Comparison of ENCODE assay signal across 8 cellular contexts in genomic region chr2:200383380-200384110, GRCh38.
A peak's percentile ranks its signal among the peaks of the same experiment; 100 is the strongest.
DNase-seq lines count a peak whose midpoint lies in the region; ATAC-seq and TF ChIP-seq lines count a peak whose summit lies in the region.

No MANE protein-coding gene starts in this region.

- H3K9me2 ChIP-seq in OCI-LY7 (ENCODE audit: insufficient read depth, low read length) = no peaks in the 10 kb centered on the region

- peaks cover 10% of the 10 kb centered on the region for H3K4me1 ChIP-seq in OCI-LY7 (ENCODE audit: insufficient read depth, low read length, poor library complexity, severe bottlenecking)

- peak overlapping the region in 9 of 10 donors; percentile 0 to 97 (median 43) for H3K27ac Mint-ChIP-seq in naive thymus-derived CD8-positive, alpha-beta T cell

- intact Hi-C loops in OCI-LY7 (cut with micrococcal nuclease; ENCODE audit: unreplicated experiment) = loop anchor here (5.0 kb wide), 1 partner anchor 84 kb away; no protein-coding TSS in a partner anchor

- H3K27ac ChIP-seq in OCI-LY7 (ENCODE audit: low read depth, low read length, poor library complexity, severe bottlenecking) = no peak overlapping the region

- H3K4me3 Mint-ChIP-seq in naive thymus-derived CD8-positive, alpha-beta T cell = peak overlapping the region; percentile 1 to 81 (median 58)

- no peaks in the 10 kb centered on the region for H3K27me3 Mint-ChIP-seq in naive thymus-derived CD8-positive, alpha-beta T cell

- TF ChIP-seq CTCF in OCI-LY7 (conservative IDR thresholded peaks at IDR 0.05; ENCODE audit: low read length) = no peak

- no peaks in the 10 kb centered on the region for H3K9me3 ChIP-seq in OCI-LY7 (ENCODE audit: low read length)

- peaks cover 8 to 22% (median 13%) of the 10 kb centered on the region in 4 donors for H3K4me1 Mint-ChIP-seq in naive thymus-derived CD8-positive, alpha-beta T cell

- BruUV-seq in OCI-LY7 (replicated peaks; lab: Mats Ljungman, UMichigan) = no TSS peak

- H3K36me3 Mint-ChIP-seq in naive thymus-derived CD8-positive, alpha-beta T cell = no peaks in the 10 kb centered on the region

- no peak for DNase-seq in activated CD4-positive, CD25-positive, alpha-beta regulatory T cell treated with anti-CD3 and anti-CD28 coated beads, Interleukin-2, amount 50 U/mL, for 72 hours
- DNase-seq in OCI-LY7 (ENCODE audit: low spot score) (peak; percentile 36), dermis microvascular lymphatic vessel endothelial cell (ENCODE audit: low read depth in 2 of 2) (peak; percentile 54 to 76)
- peak in 3 of 10 donors; percentile 32 to 40 (median 39) for DNase-seq in naive thymus-derived CD8-positive, alpha-beta T cell

- peak overlapping the region; percentile 61; the same call in 1 of the 2 replicates for H2AFZ ChIP-seq in OCI-LY7 (ENCODE audit: low read length)

- peak; percentile 76 to 80 for ATAC-seq in activated CD4-positive, CD25-positive, alpha-beta regulatory T cell treated with anti-CD3 and anti-CD28 coated beads, Interleukin-2, amount 50 U/mL, for 24 hours
- ATAC-seq in HG02938 (IDR thresholded peaks at IDR 0.05; ENCODE audit: unreplicated experiment) = peak; percentile 78
- peak; percentile 80 to 85 for ATAC-seq in naive thymus-derived CD8-positive, alpha-beta T cell
- ATAC-seq in HG02571 (IDR thresholded peaks at IDR 0.05; ENCODE audit: unreplicated experiment) = no peak
- ATAC-seq in HG03039 (IDR thresholded peaks at IDR 0.05; ENCODE audit: unreplicated experiment) = no peak

- POLR2A ChIA-PET in OCI-LY7 (lab: Charles Lee) = interaction anchor here (0.7 to 1.4 kb wide), 4 partner anchors 10 to 281 kb away, joined by 3 to 4 read pairs (median 4); no protein-coding TSS in a partner anchor
- POLR2A ChIA-PET in naive thymus-derived CD8-positive, alpha-beta T cell (lab: Charles Lee) = interaction anchor here (1.0 kb wide), 1 partner anchor 9 kb away, joined by 3 read pairs; no protein-coding TSS in a partner anchor

- no peaks in the 10 kb centered on the region for H3K9me3 Mint-ChIP-seq in naive thymus-derived CD8-positive, alpha-beta T cell

- CTCF ChIA-PET in OCI-LY7 (lab: Charles Lee; ENCODE audit: unreplicated experiment) = no interaction called here

- H3K36me3 ChIP-seq in OCI-LY7 (ENCODE audit: insufficient read depth, low read length) = no peaks in the 10 kb centered on the region

- H3K79me2 ChIP-seq in OCI-LY7 (ENCODE audit: insufficient read depth, low read depth, low read length) = no peaks in the 10 kb centered on the region

- peak overlapping the region; percentile 29; the same call in 1 of the 2 replicates for H3K4me2 ChIP-seq in OCI-LY7 (ENCODE audit: low read length)

- no peaks in the 10 kb centered on the region for H4K20me1 ChIP-seq in OCI-LY7 (ENCODE audit: insufficient read depth, low read length)

- H3K4me3 ChIP-seq in OCI-LY7 (ENCODE audit: low read depth, low read length, poor library complexity, severe bottlenecking) = no peak overlapping the region

Comparison
In these comparisons a context has a peak if more than half of its experiments do, and no peak if none do; other contexts are left out.
1. ATAC-seq: peak in activated CD4-positive, CD25-positive, alpha-beta regulatory T cell treated with anti-CD3 and anti-CD28 coated beads, Interleukin-2, amount 50 U/mL, for 24 hours (2 of 2), HG02938 (single experiment) and naive thymus-derived CD8-positive, alpha-beta T cell (2 of 2); none in HG02571 (single experiment) and HG03039 (single experiment).